ENCODE assay signal across 10 cellular contexts in genomic region chr2:102235491-102235890, GRCh38. TPM values are rescaled to one million over a fixed set of nuclear protein-coding genes. Genes with fewer than 3 reads are reported as not detected.
A peak's percentile ranks its signal among the peaks of the same experiment; 100 is the strongest.
DNase-seq lines count a peak whose midpoint lies in the region; ATAC-seq and TF ChIP-seq lines count a peak whose summit lies in the region.
"Had no signal": no experiment of that assay in that cellular context is flagged by ENCODE, and none has a peak within 500 bp of the region (broad histone marks: within the 10 kb centered on the region; RNA-seq: fewer than 3 reads in every experiment).

No MANE protein-coding gene starts in this region.

- no peak overlapping the region for H3K4me3 Mint-ChIP-seq in CD8-positive, alpha-beta T cell
- no peak overlapping the region for H3K4me3 Mint-ChIP-seq in WTC11
- H3K4me3 Mint-ChIP-seq: T-cell had no signal

- no peak overlapping the region for H3K4me2 ChIP-seq in GM23248 (ENCODE audit: unreplicated experiment)

- H3F3A ChIP-seq in GM23248 (ENCODE audit: insufficient read depth), result peaks cover 11% of the 10 kb centered on the region

- no peak overlapping the region for H3K9ac ChIP-seq in GM23248

- 87 to 100% methylated on average over 5 of the region's 5 CpGs for WGBS in GM23248 (ENCODE audit: low coverage in 1 of 2, low lambda C conversion rate in 2 of 2, missing lambda C conversion rate in 2 of 2), 2 experiments

- H3K27me3 Mint-ChIP-seq in CD8-positive, alpha-beta T cell (ENCODE audit: low read depth), result no peaks in the 10 kb centered on the region
- H3K27me3 Mint-ChIP-seq in WTC11 (ENCODE audit: low read depth), result no peaks in the 10 kb centered on the region
- H3K27me3 Mint-ChIP-seq: T-cell had no signal

- no peaks in the 10 kb centered on the region for H3K9me3 ChIP-seq in CD8-positive, alpha-beta T cell (ENCODE audit: low read length)
- H3K9me3 ChIP-seq in GM23248 (ENCODE audit: low read depth), result no peaks in the 10 kb centered on the region
- no peaks in the 10 kb centered on the region for H3K9me3 ChIP-seq in HAP-1
- H3K9me3 ChIP-seq: ascending aorta had no signal

- POLR2A ChIA-PET in CD8-positive, alpha-beta T cell (lab: Charles Lee), result interaction anchor here (1.4 kb wide), 1 partner anchor 215 kb away, joined by 3 read pairs; no protein-coding TSS in a partner anchor
- POLR2A ChIA-PET in WTC11 (lab: Charles Lee), result no interaction called here

- peak; percentile 20 for TF ChIP-seq CTCF in CD8-positive, alpha-beta T cell (IDR thresholded peaks at IDR 0.05)
- no peak for TF ChIP-seq CTCF in WTC11 (IDR thresholded peaks at IDR 0.05)

- ATAC-seq in CD8-positive, alpha-beta T cell, result peak; percentile 40
- ATAC-seq in WTC11, result peak; percentile 73
- no peak for ATAC-seq in HG03095 (IDR thresholded peaks at IDR 0.05; ENCODE audit: unreplicated experiment)
- ATAC-seq: T-cell had no signal

- H3K27ac ChIP-seq in CD8-positive, alpha-beta T cell (ENCODE audit: low read depth, low read length), result no peak overlapping the region
- H3K27ac ChIP-seq in GM23248, result no peak overlapping the region
- H3K27ac ChIP-seq: ascending aorta had no signal

- H3K4me3 ChIP-seq in CD8-positive, alpha-beta T cell (ENCODE audit: low read depth, low read length), result no peak overlapping the region
- H3K4me3 ChIP-seq in GM23248 (no peak overlapping the region), HAP-1 (no peak overlapping the region)
- H3K4me3 ChIP-seq: ascending aorta had no signal

- no peaks in the 10 kb centered on the region for H4K20me1 ChIP-seq in GM23248 (ENCODE audit: insufficient read depth)

- H3K9me2 ChIP-seq in GM23248 (ENCODE audit: insufficient read depth), result no peaks in the 10 kb centered on the region

- H3K4me1 ChIP-seq in CD8-positive, alpha-beta T cell (ENCODE audit: insufficient read depth, low read length), result no peaks in the 10 kb centered on the region
- H3K4me1 ChIP-seq in GM23248 (ENCODE audit: insufficient read depth) (peaks cover 21% of the 10 kb centered on the region), HAP-1 (no peaks in the 10 kb centered on the region)

- H3K79me2 ChIP-seq in GM23248 (ENCODE audit: insufficient read depth), result no peaks in the 10 kb centered on the region

- no peak overlapping the region for H2AFZ ChIP-seq in GM23248

- no peaks in the 10 kb centered on the region for H3K36me3 Mint-ChIP-seq in CD8-positive, alpha-beta T cell
- no peaks in the 10 kb centered on the region for H3K36me3 Mint-ChIP-seq in WTC11
- H3K36me3 Mint-ChIP-seq: T-cell had no signal

- H3K9me3 Mint-ChIP-seq in CD8-positive, alpha-beta T cell, result no peaks in the 10 kb centered on the region
- H3K9me3 Mint-ChIP-seq in WTC11, result peaks cover 5% of the 10 kb centered on the region
- H3K9me3 Mint-ChIP-seq: T-cell had no signal

- H3K4me1 Mint-ChIP-seq in CD8-positive, alpha-beta T cell (ENCODE audit: low read depth), result peaks cover 2% of the 10 kb centered on the region
- peaks cover 7% of the 10 kb centered on the region for H3K4me1 Mint-ChIP-seq in WTC11

- intact Hi-C loops in CD8-positive, alpha-beta T cell (cut with DNase I, micrococcal nuclease), result no loop called here

- H3K36me3 ChIP-seq in CD8-positive, alpha-beta T cell (ENCODE audit: insufficient read depth, low read length), result no peaks in the 10 kb centered on the region
- H3K36me3 ChIP-seq in GM23248 (ENCODE audit: low read depth) (no peaks in the 10 kb centered on the region), HAP-1 (replicated peaks) (no peaks in the 10 kb centered on the region)
- H3K36me3 ChIP-seq: ascending aorta had no signal

- in situ Hi-C loops in GM23248 (cut with MboI) (no loop called here), HAP-1 (cut with MboI; ENCODE audit: low sequenced_read_pairs) (no loop called here)

- peak in 1 of 7 experiments; percentile 15 for DNase-seq in CD8-positive, alpha-beta T cell
- DNase-seq in GM23248 (peak; percentile 52), WTC11 (ENCODE audit: low spot score) (peak; percentile 51), left kidney (ENCODE audit: low read depth, low spot score) (peak; percentile 47), HAP-1 (ENCODE audit: low spot score in 2 of 2) (no peak), NCI-H1694 treated with DMSO at 0.1 percent for 48 hours (lab: John Stamatoyannopoulos, UW) (no peak), COLO829 (ENCODE audit: low spot score) (no peak)

- H3K27me3 ChIP-seq in CD8-positive, alpha-beta T cell (ENCODE audit: insufficient read depth, low read length), result no peaks in the 10 kb centered on the region
- H3K27me3 ChIP-seq in GM23248 (replicated peaks; ENCODE audit: insufficient read depth) (no peaks in the 10 kb centered on the region), HAP-1 (ENCODE audit: low read depth) (no peaks in the 10 kb centered on the region)
- H3K27me3 ChIP-seq: ascending aorta had no signal

- CTCF ChIA-PET in CD8-positive, alpha-beta T cell (lab: Charles Lee), result interaction anchor here (0.6 to 3.9 kb wide), 6 partner anchors 139 to 230 kb away, joined by 3 to 26 read pairs (median 4); no protein-coding TSS in a partner anchor
- CTCF ChIA-PET in WTC11 (lab: Charles Lee), result interaction anchor here (1.1 to 4.2 kb wide), 4 partner anchors 69 to 229 kb away, joined by 3 to 24 read pairs (median 8); no protein-coding TSS in a partner anchor

- no peak overlapping the region for H3K27ac Mint-ChIP-seq in CD8-positive, alpha-beta T cell
- no peak overlapping the region for H3K27ac Mint-ChIP-seq in WTC11
- H3K27ac Mint-ChIP-seq: T-cell had no signal

TF ChIP-seq in WTC11, 78 proteins besides CTCF, POLR2A, EP300 and RAD21:
- TF ChIP-seq ZBTB21 (CRISPR knock-in tag; IDR thresholded peaks at IDR 0.05; ENCODE audit: borderline replicate concordance) (no peak), GABPB1 (CRISPR knock-in tag; IDR thresholded peaks at IDR 0.05) (0 out of 2 replicates have a peak, but pooled peaks have one; percentile 12)

RNA-seq across cellular contexts. Expression of gene IL1RL2, which starts 48.7 kb away (rescaled TPM):
- not detected for total RNA-seq in CD8-positive, alpha-beta T cell
- total RNA-seq in GM23248 (2014; rRNA removed; shearing (Covaris generic)), result 2.3 and 2.9 TPM in 2 replicates
- polyA plus RNA-seq in GM23248 (2016; fragmentation: Nextera tagmentation; extraction: Ambion mirVana), result 1.2 and 2.0 TPM in 2 replicates
- 0.11 TPM in 1 of 3 replicates, not detected in the others for total RNA-seq in WTC11 (2021)
- total RNA-seq: ascending aorta, T-cell had no signal

Comparison
In these comparisons a context has a peak if more than half of its experiments do, and no peak if none do; other contexts are left out.
1. DNase-seq: peak in GM23248 (single experiment), WTC11 (single experiment) and left kidney (single experiment); none in HAP-1 (0 of 2), NCI-H1694 treated with DMSO at 0.1 percent for 48 hours (single experiment) and COLO829 (single experiment).